In the genomic region with DNA sequence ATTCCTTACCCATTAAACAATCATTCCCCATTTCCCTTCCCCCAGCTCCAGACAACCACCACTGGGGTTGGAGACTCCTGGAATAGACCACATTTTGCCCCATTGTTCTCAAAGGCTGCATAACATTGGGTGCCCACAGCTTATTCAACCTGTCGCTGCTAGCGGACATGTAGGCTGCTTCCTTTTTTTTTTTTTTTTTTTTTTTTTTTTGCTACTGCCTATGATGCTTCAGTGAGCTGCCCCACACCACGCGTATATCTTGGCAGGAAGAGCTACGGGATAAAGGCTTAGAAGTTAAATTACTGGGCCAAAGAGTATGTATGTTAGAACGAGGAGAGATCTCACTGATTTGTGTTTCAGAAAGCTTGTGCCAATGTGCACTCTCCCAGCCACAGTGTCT, we compare ENCODE assay signal across 1 cellular context.
TF ChIP-seq lines count a peak whose summit lies in the region.

No MANE protein-coding gene starts in this region.

TF ChIP-seq in IMR-90, 13 proteins besides CTCF, POLR2A, EP300 and RAD21:
- TF ChIP-seq NFE2L2 (IDR thresholded peaks at IDR 0.05; ENCODE audit: low read depth, low read length) (no peak), FOS (IDR thresholded peaks at IDR 0.05; ENCODE audit: low read depth, low read length) (no peak), RCOR1 (IDR thresholded peaks at IDR 0.05; ENCODE audit: insufficient replicate concordance, low read length) (no peak), MXI1 (IDR thresholded peaks at IDR 0.05; ENCODE audit: borderline replicate concordance, low read depth, low read length) (no peak), MAFK (IDR thresholded peaks at IDR 0.05; ENCODE audit: low read depth, low read length) (no peak), BHLHE40 (IDR thresholded peaks at IDR 0.05; ENCODE audit: low read depth, low read length) (no peak), RFX5 (IDR thresholded peaks at IDR 0.05; ENCODE audit: low read depth, low read length) (no peak)
- TF ChIP-seq, protein P1, sequence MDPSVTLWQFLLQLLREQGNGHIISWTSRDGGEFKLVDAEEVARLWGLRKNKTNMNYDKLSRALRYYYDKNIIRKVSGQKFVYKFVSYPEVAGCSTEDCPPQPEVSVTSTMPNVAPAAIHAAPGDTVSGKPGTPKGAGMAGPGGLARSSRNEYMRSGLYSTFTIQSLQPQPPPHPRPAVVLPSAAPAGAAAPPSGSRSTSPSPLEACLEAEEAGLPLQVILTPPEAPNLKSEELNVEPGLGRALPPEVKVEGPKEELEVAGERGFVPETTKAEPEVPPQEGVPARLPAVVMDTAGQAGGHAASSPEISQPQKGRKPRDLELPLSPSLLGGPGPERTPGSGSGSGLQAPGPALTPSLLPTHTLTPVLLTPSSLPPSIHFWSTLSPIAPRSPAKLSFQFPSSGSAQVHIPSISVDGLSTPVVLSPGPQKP (IDR thresholded peaks at IDR 0.05; ENCODE audit: borderline replicate concordance, low read depth, low read length): no peak
- TF ChIP-seq, protein P2, sequence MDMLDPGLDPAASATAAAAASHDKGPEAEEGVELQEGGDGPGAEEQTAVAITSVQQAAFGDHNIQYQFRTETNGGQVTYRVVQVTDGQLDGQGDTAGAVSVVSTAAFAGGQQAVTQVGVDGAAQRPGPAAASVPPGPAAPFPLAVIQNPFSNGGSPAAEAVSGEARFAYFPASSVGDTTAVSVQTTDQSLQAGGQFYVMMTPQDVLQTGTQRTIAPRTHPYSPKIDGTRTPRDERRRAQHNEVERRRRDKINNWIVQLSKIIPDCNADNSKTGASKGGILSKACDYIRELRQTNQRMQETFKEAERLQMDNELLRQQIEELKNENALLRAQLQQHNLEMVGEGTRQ (IDR thresholded peaks at IDR 0.05; ENCODE audit: low read depth, low read length): no peak
